Comparison of ENCODE assay signal across 30 cellular contexts in the genomic region with DNA sequence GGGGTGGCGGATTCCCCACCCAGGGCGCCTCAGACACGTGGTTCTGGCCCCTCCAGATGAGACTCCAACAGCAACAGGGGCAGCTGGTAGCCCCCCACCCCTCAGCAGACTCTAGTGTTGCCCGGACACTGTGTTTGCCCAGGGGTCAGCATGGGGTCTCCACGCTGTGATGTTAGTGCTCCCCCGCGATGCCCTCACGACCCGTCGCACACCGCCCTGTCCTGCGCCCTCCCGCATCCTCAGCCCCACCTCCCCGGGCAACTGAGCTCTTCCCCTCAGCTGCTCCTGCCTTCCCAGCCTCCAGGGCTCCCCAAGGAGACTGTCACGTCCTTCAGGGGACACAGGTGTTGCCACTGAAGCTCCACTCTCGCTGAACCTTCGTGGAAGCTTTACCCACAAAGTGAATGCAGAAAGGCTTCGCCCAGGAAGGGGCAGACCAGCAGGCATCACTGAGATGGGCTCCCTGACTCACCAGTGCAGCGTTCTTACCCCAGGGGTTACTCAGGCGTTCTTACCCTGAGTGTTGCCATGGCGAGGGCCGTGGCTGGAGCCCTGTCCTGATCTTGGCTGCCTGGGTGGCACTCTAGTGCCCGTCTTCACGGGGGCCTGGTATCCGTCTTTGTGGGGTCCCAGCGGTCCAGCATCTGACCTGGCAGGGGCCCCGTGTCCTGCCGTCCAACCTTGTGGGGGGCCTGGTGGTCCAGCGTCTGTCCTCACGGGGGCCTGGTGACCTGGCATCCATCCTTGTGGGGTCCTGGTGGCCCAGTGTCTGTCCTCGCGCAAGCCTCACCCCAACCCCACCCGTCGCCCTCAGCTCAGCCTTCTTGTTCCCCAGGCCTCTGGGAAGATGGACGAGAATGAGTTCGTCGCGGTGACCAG.
"Had no signal": no experiment of that assay in that cellular context is flagged by ENCODE, and none has a peak within 500 bp of the region (broad histone marks: within the 10 kb centered on the region; RNA-seq: fewer than 3 reads in every experiment).

No MANE protein-coding gene starts in this region.

- H3K4me3 Mint-ChIP-seq: activated B cell treated with CpG ODN at 0.5 μM for 24 hours; activated CD4-positive, alpha-beta memory T cell treated with anti-CD3 and anti-CD28 coated beads for 36 hours; activated CD8-positive, alpha-beta memory T cell treated with anti-CD3 and anti-CD28 coated beads, Interleukin-2, amount 10 ng/mL, durations not matched to agents 7 days and 5 days; activated naive CD4-positive, alpha-beta T cell treated with anti-CD3 and anti-CD28 coated beads, Interleukin-2, amount 10 ng/mL, durations not matched to agents 7 days and 5 days; activated naive CD8-positive, alpha-beta T cell; activated naive CD8-positive, alpha-beta T cell treated with anti-CD3 and anti-CD28 coated beads, Interleukin-2, amount 50 U/mL, for 24 hours; brain had no signal

- H3K4me1 Mint-ChIP-seq: activated B cell treated with CpG ODN at 0.5 μM for 24 hours; activated naive CD8-positive, alpha-beta T cell treated with anti-CD3 and anti-CD28 coated beads, Interleukin-2, amount 50 U/mL, for 24 hours; brain had no signal

- H3K27me3 Mint-ChIP-seq: activated B cell treated with CpG ODN at 0.5 μM for 24 hours; activated CD4-positive, alpha-beta memory T cell treated with anti-CD3 and anti-CD28 coated beads for 36 hours; activated CD8-positive, alpha-beta memory T cell treated with anti-CD3 and anti-CD28 coated beads, Interleukin-2, amount 10 ng/mL, durations not matched to agents 7 days and 5 days; activated naive CD4-positive, alpha-beta T cell treated with anti-CD3 and anti-CD28 coated beads, Interleukin-2, amount 10 ng/mL, durations not matched to agents 7 days and 5 days; activated naive CD8-positive, alpha-beta T cell; activated naive CD8-positive, alpha-beta T cell treated with anti-CD3 and anti-CD28 coated beads, Interleukin-2, amount 50 U/mL, for 24 hours; brain had no signal

- H3K27ac ChIP-seq: VCaP had no signal

- ATAC-seq: activated CD8-positive, alpha-beta memory T cell treated with anti-CD3 and anti-CD28 coated beads, Interleukin-2, amount 10 ng/mL, durations not matched to agents 7 days and 5 days; activated naive CD8-positive, alpha-beta T cell treated with anti-CD3 and anti-CD28 coated beads, Interleukin-2, amount 50 U/mL, for 24 hours; Panc1 had no signal

- H3K27ac Mint-ChIP-seq: activated B cell treated with CpG ODN at 0.5 μM for 24 hours; activated CD4-positive, alpha-beta memory T cell treated with anti-CD3 and anti-CD28 coated beads for 36 hours; activated CD8-positive, alpha-beta memory T cell treated with anti-CD3 and anti-CD28 coated beads, Interleukin-2, amount 10 ng/mL, durations not matched to agents 7 days and 5 days; activated naive CD4-positive, alpha-beta T cell treated with anti-CD3 and anti-CD28 coated beads, Interleukin-2, amount 10 ng/mL, durations not matched to agents 7 days and 5 days; activated naive CD8-positive, alpha-beta T cell; activated naive CD8-positive, alpha-beta T cell treated with anti-CD3 and anti-CD28 coated beads, Interleukin-2, amount 50 U/mL, for 24 hours; brain had no signal

- DNase-seq: activated B cell treated with CpG ODN at 0.5 μM for 24 hours; activated CD4-positive, alpha-beta memory T cell treated with anti-CD3 and anti-CD28 coated beads for 36 hours; activated CD4-positive, alpha-beta T cell treated with anti-CD3 and anti-CD28 coated beads for 4 hours; activated CD4-positive, alpha-beta T cell treated with anti-CD3 and anti-CD28 coated beads, Interleukin-2, amount 50 U/mL, for 1 hour; activated CD4-positive, CD25-positive, alpha-beta regulatory T cell treated with anti-CD3 and anti-CD28 coated beads, Interleukin-2, amount 50 U/mL, for 72 hours; activated CD8-positive, alpha-beta memory T cell treated with anti-CD3 and anti-CD28 coated beads, Interleukin-2, amount 10 ng/mL, durations not matched to agents 7 days and 5 days; activated CD8-positive, alpha-beta memory T cell treated with anti-CD3 and anti-CD28 coated beads, Interleukin-2, amount 50 U/mL, for 48 hours; activated effector memory CD4-positive, alpha-beta T cell treated with Interleukin-2 at 50 U/mL for 16 hours; activated naive CD4-positive, alpha-beta T cell treated with anti-CD3 and anti-CD28 coated beads, Interleukin-2, amount 10 ng/mL, durations not matched to agents 7 days and 5 days; activated naive CD8-positive, alpha-beta T cell treated with anti-CD3 and anti-CD28 coated beads, Interleukin-2, amount 50 U/mL, for 24 hours; activated T-cell treated with anti-CD3 and anti-CD28 coated beads, Interleukin-2, amount 50 U/mL, for 48 hours; anterior cingulate cortex; IMR-90; Karpas-422; KBM-7; NCI-H1105; NCI-H1417 treated with DMSO at 0.1 percent for 48 hours; NCI-H187 treated with DMSO at 0.1 percent for 48 hours; NCI-H2081 treated with DMSO at 0.1 percent for 48 hours; NCI-H345; NCI-H524 treated with DMSO at 0.1 percent for 48 hours; SIG-M5; SW 1271; T-helper 1 cell; T-helper 2 cell; T-helper 9 cell had no signal

- H3K36me3 Mint-ChIP-seq: activated CD4-positive, alpha-beta memory T cell treated with anti-CD3 and anti-CD28 coated beads for 36 hours; activated CD8-positive, alpha-beta memory T cell treated with anti-CD3 and anti-CD28 coated beads, Interleukin-2, amount 10 ng/mL, durations not matched to agents 7 days and 5 days; activated naive CD4-positive, alpha-beta T cell treated with anti-CD3 and anti-CD28 coated beads, Interleukin-2, amount 10 ng/mL, durations not matched to agents 7 days and 5 days; activated naive CD8-positive, alpha-beta T cell; brain had no signal

- H3K9me3 Mint-ChIP-seq: activated B cell treated with CpG ODN at 0.5 μM for 24 hours; activated CD4-positive, alpha-beta memory T cell treated with anti-CD3 and anti-CD28 coated beads for 36 hours; activated naive CD4-positive, alpha-beta T cell treated with anti-CD3 and anti-CD28 coated beads, Interleukin-2, amount 10 ng/mL, durations not matched to agents 7 days and 5 days; activated naive CD8-positive, alpha-beta T cell treated with anti-CD3 and anti-CD28 coated beads, Interleukin-2, amount 50 U/mL, for 24 hours; brain had no signal
